Comparison of ENCODE assay signal across 27 cellular contexts in the genomic region with DNA sequence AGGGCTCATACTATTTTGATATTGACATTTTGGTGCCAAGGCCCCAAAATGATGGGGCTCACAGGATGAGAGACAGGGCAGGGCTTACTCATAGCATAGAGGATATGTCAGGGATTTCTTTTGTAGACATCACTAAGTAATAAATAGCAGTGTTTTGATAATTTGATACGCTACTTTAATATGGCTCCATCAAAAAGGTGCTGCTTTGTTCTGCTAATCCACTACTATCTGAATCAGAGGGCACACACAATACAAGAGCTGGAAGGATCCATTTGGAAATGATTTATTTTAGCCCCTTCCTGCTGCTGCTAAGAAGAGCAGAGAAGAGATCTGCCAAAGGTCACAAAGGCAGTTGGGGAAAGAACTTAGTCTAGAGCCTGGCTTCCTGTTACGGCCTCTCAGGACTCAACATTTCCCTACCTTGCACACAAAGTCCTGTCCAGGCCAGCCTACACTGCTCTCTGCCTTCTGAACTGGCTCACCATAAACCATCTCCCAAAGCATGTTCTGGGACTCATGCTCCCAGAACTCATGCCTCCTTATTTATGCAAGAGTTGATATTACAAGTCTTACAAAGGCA.
"Had no signal": no experiment of that assay in that cellular context is flagged by ENCODE, and none has a peak within 500 bp of the region (broad histone marks: within the 10 kb centered on the region; RNA-seq: fewer than 3 reads in every experiment).

No MANE protein-coding gene starts in this region.

- H3K9me3 ChIP-seq: adrenal gland, ascending aorta, esophagus squamous epithelium, gastroesophageal sphincter, stomach, suprapubic skin had no signal

- H3K27me3 Mint-ChIP-seq: activated CD4-positive, alpha-beta T cell treated with anti-CD3 and anti-CD28 coated beads for 36 hours; stimulated activated memory B cell treated with anti-CD40 and anti-IgM and Interleukin-4, amounts not matched to agents 10 μg/mL and 1 μg/mL and 100 μg/mL, for 72 hours had no signal

- H3K4me3 ChIP-seq: adrenal gland, ascending aorta, coronary artery, esophagus squamous epithelium, gastroesophageal sphincter, stomach, suprapubic skin, tibial nerve had no signal

- H3K36me3 Mint-ChIP-seq: activated naive CD8-positive, alpha-beta T cell; stimulated activated memory B cell treated with anti-CD40 and anti-IgM and Interleukin-4, amounts not matched to agents 10 μg/mL and 1 μg/mL and 100 μg/mL, for 72 hours; WTC11 had no signal

- H3K27ac Mint-ChIP-seq: activated CD4-positive, alpha-beta T cell treated with anti-CD3 and anti-CD28 coated beads for 36 hours; activated naive CD8-positive, alpha-beta T cell; activated T-cell treated with anti-CD3 and anti-CD28 coated beads, Interleukin-2, amount 50 U/mL, for 24 hours; activated T-helper 17 cell treated with anti-CD3 and anti-CD28 coated beads, Interleukin-2, amount 50 U/mL, for 72 hours; endodermal cell; nephron; stimulated activated memory B cell treated with anti-CD40 and anti-IgM and Interleukin-4, amounts not matched to agents 10 μg/mL and 1 μg/mL and 100 μg/mL, for 72 hours; WTC11 had no signal

- H3K27ac ChIP-seq: ascending aorta, coronary artery, gastroesophageal sphincter, stomach, suprapubic skin, tibial nerve had no signal

- H3K4me3 Mint-ChIP-seq: activated CD4-positive, alpha-beta T cell treated with anti-CD3 and anti-CD28 coated beads for 36 hours; activated naive CD8-positive, alpha-beta T cell; activated T-cell treated with anti-CD3 and anti-CD28 coated beads, Interleukin-2, amount 50 U/mL, for 24 hours; activated T-helper 17 cell treated with anti-CD3 and anti-CD28 coated beads, Interleukin-2, amount 50 U/mL, for 72 hours; central memory CD8-positive, alpha-beta T cell; endodermal cell; nephron; stimulated activated memory B cell treated with anti-CD40 and anti-IgM and Interleukin-4, amounts not matched to agents 10 μg/mL and 1 μg/mL and 100 μg/mL, for 72 hours; WTC11 had no signal

- DNase-seq: activated CD4-positive, alpha-beta T cell treated with anti-CD3 and anti-CD28 coated beads for 36 hours; activated CD4-positive, alpha-beta T cell treated with anti-CD3 and anti-CD28 coated beads, Interleukin-2, amount 50 U/mL, for 4 hours; activated CD8-positive, alpha-beta memory T cell treated with anti-CD3 and anti-CD28 coated beads for 24 hours; activated CD8-positive, alpha-beta memory T cell treated with anti-CD3 and anti-CD28 coated beads, Interleukin-2, amount 50 U/mL, for 4 hours; activated T-cell treated with anti-CD3 and anti-CD28 coated beads, Interleukin-2, amount 50 U/mL, for 24 hours; endodermal cell; esophagus squamous epithelium; head of caudate nucleus; islet precursor cell; left cardiac atrium; nucleus accumbens; small intestine; stimulated activated CD4-positive, alpha-beta T cell treated with anti-CD3 and anti-CD28 coated beads, Interleukin-15, amount 100 ng/mL, for 24 hours; stomach; T-helper 9 cell had no signal

- ATAC-seq: activated CD4-positive, alpha-beta T cell treated with anti-CD3 and anti-CD28 coated beads for 36 hours; activated T-helper 17 cell treated with anti-CD3 and anti-CD28 coated beads, Interleukin-2, amount 50 U/mL, for 72 hours; stimulated activated memory B cell treated with anti-CD40 and anti-IgM and Interleukin-4, amounts not matched to agents 10 μg/mL and 1 μg/mL and 100 μg/mL, for 72 hours; WTC11 had no signal

- H3K36me3 ChIP-seq: adrenal gland, ascending aorta, esophagus squamous epithelium, gastroesophageal sphincter, stomach, suprapubic skin, tibial nerve had no signal

- H3K9me3 Mint-ChIP-seq: activated T-cell treated with anti-CD3 and anti-CD28 coated beads, Interleukin-2, amount 50 U/mL, for 24 hours; activated T-helper 17 cell treated with anti-CD3 and anti-CD28 coated beads, Interleukin-2, amount 50 U/mL, for 72 hours; central memory CD8-positive, alpha-beta T cell; stimulated activated memory B cell treated with anti-CD40 and anti-IgM and Interleukin-4, amounts not matched to agents 10 μg/mL and 1 μg/mL and 100 μg/mL, for 72 hours had no signal

- H3K27me3 ChIP-seq: adrenal gland, ascending aorta, esophagus squamous epithelium, gastroesophageal sphincter, stomach, suprapubic skin, tibial nerve had no signal

- H3K4me1 ChIP-seq: ascending aorta, esophagus squamous epithelium, gastroesophageal sphincter, stomach, tibial nerve had no signal

- H3K4me1 Mint-ChIP-seq: activated CD4-positive, alpha-beta T cell treated with anti-CD3 and anti-CD28 coated beads for 36 hours; activated T-helper 17 cell treated with anti-CD3 and anti-CD28 coated beads, Interleukin-2, amount 50 U/mL, for 72 hours; central memory CD8-positive, alpha-beta T cell; nephron had no signal
